ENCODE assay signal across 1 cellular context in the genomic region with DNA sequence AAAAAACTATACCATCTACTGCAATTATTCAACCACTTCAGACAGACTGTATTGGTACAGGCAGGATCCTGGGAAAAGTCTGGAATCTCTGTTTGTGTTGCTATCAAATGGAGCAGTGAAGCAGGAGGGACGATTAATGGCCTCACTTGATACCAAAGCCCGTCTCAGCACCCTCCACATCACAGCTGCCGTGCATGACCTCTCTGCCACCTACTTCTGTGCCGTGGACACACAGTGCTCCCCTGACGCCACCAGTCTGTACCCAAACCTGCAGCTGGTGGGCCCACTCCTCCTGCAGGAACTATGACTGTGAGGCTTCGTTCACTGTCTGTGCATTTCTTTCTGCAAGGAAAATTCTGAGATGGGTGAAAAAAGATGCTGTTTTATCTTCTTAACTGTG.
TF ChIP-seq lines count a peak whose summit lies in the region.

No MANE protein-coding gene starts in this region.

TF ChIP-seq in HEK293, 187 proteins besides CTCF, POLR2A, EP300 and RAD21 (continued from another document):
- TF ChIP-seq, protein P1, sequence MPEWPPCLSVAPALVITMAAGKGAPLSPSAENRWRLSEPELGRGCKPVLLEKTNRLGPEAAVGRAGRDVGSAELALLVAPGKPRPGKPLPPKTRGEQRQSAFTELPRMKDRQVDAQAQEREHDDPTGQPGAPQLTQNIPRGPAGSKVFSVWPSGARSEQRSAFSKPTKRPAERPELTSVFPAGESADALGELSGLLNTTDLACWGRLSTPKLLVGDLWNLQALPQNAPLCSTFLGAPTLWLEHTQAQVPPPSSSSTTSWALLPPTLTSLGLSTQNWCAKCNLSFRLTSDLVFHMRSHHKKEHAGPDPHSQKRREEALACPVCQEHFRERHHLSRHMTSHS (tag by site-specific recombination; IDR thresholded peaks at IDR 0.05), result no peak
- TF ChIP-seq ZNF112 (tag by site-specific recombination; IDR thresholded peaks at IDR 0.05) (no peak), ZNF121 (tag by site-specific recombination; IDR thresholded peaks at IDR 0.05) (no peak), ZNF501 (tag by site-specific recombination; IDR thresholded peaks at IDR 0.05) (no peak), EGR2 (tag by site-specific recombination; IDR thresholded peaks at IDR 0.05; ENCODE audit: low read depth) (no peak), ZNF214 (tag by site-specific recombination; IDR thresholded peaks at IDR 0.05; ENCODE audit: borderline replicate concordance) (no peak), ZNF692 (tag by site-specific recombination; IDR thresholded peaks at IDR 0.05) (peak; percentile 37; the same call in 1 of the 2 replicates)
